2 cellular contexts compared by ENCODE assay signal in the genomic region with DNA sequence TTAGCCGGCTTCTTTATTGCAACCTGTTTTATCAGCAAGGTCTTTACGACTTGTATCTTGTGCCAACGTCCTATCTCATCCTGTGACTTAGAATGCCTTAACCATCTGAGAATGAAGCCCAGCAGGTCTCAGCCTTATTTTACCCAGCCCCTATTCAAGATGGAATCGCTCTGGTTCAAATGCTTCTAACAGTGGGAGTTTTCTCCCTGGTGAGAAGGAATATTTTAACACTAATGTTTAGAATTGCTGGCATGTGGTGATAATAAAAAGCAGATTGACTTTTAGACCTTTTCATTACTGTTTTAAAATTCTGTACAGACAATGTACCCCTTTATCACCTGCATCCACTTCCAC.
TF ChIP-seq lines count a peak whose summit lies in the region.

No MANE protein-coding gene starts in this region.

TF ChIP-seq in SK-N-SH, 30 proteins besides CTCF, POLR2A, EP300 and RAD21 (continued from another document):
- TF ChIP-seq, protein P1, sequence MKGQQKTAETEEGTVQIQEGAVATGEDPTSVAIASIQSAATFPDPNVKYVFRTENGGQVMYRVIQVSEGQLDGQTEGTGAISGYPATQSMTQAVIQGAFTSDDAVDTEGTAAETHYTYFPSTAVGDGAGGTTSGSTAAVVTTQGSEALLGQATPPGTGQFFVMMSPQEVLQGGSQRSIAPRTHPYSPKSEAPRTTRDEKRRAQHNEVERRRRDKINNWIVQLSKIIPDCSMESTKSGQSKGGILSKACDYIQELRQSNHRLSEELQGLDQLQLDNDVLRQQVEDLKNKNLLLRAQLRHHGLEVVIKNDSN (IDR thresholded peaks at IDR 0.05; ENCODE audit: borderline replicate concordance, low read depth), result no peak
- TF ChIP-seq FOXM1 (IDR thresholded peaks at IDR 0.05; ENCODE audit: low read depth) (no peak), CHD2 (IDR thresholded peaks at IDR 0.05; ENCODE audit: low read length, partially characterized antibody) (no peak), NRF1 (IDR thresholded peaks at IDR 0.05; ENCODE audit: low read depth, low read length) (no peak), TAF1 (IDR thresholded peaks at IDR 0.05; ENCODE audit: borderline replicate concordance, low read depth, low read length) (no peak), SMC3 (IDR thresholded peaks at IDR 0.05; ENCODE audit: low read depth, low read length) (no peak), JUND (IDR thresholded peaks at IDR 0.05) (no peak)
- TF ChIP-seq, protein P2, sequence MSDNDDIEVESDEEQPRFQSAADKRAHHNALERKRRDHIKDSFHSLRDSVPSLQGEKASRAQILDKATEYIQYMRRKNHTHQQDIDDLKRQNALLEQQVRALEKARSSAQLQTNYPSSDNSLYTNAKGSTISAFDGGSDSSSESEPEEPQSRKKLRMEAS (IDR thresholded peaks at IDR 0.05; ENCODE audit: low read depth), result no peak
- TF ChIP-seq, protein P3, sequence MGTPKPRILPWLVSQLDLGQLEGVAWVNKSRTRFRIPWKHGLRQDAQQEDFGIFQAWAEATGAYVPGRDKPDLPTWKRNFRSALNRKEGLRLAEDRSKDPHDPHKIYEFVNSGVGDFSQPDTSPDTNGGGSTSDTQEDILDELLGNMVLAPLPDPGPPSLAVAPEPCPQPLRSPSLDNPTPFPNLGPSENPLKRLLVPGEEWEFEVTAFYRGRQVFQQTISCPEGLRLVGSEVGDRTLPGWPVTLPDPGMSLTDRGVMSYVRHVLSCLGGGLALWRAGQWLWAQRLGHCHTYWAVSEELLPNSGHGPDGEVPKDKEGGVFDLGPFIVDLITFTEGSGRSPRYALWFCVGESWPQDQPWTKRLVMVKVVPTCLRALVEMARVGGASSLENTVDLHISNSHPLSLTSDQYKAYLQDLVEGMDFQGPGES (IDR thresholded peaks at IDR 0.05; ENCODE audit: low read depth, low read length), result no peak
- TF ChIP-seq, protein P4, sequence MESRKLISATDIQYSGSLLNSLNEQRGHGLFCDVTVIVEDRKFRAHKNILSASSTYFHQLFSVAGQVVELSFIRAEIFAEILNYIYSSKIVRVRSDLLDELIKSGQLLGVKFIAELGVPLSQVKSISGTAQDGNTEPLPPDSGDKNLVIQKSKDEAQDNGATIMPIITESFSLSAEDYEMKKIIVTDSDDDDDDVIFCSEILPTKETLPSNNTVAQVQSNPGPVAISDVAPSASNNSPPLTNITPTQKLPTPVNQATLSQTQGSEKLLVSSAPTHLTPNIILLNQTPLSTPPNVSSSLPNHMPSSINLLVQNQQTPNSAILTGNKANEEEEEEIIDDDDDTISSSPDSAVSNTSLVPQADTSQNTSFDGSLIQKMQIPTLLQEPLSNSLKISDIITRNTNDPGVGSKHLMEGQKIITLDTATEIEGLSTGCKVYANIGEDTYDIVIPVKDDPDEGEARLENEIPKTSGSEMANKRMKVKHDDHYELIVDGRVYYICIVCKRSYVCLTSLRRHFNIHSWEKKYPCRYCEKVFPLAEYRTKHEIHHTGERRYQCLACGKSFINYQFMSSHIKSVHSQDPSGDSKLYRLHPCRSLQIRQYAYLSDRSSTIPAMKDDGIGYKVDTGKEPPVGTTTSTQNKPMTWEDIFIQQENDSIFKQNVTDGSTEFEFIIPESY (IDR thresholded peaks at IDR 0.05; ENCODE audit: borderline replicate concordance, low read depth), result no peak
- TF ChIP-seq, protein P5, sequence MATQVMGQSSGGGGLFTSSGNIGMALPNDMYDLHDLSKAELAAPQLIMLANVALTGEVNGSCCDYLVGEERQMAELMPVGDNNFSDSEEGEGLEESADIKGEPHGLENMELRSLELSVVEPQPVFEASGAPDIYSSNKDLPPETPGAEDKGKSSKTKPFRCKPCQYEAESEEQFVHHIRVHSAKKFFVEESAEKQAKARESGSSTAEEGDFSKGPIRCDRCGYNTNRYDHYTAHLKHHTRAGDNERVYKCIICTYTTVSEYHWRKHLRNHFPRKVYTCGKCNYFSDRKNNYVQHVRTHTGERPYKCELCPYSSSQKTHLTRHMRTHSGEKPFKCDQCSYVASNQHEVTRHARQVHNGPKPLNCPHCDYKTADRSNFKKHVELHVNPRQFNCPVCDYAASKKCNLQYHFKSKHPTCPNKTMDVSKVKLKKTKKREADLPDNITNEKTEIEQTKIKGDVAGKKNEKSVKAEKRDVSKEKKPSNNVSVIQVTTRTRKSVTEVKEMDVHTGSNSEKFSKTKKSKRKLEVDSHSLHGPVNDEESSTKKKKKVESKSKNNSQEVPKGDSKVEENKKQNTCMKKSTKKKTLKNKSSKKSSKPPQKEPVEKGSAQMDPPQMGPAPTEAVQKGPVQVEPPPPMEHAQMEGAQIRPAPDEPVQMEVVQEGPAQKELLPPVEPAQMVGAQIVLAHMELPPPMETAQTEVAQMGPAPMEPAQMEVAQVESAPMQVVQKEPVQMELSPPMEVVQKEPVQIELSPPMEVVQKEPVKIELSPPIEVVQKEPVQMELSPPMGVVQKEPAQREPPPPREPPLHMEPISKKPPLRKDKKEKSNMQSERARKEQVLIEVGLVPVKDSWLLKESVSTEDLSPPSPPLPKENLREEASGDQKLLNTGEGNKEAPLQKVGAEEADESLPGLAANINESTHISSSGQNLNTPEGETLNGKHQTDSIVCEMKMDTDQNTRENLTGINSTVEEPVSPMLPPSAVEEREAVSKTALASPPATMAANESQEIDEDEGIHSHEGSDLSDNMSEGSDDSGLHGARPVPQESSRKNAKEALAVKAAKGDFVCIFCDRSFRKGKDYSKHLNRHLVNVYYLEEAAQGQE (IDR thresholded peaks at IDR 0.05; ENCODE audit: low read depth, low read length), result no peak

TF ChIP-seq in SK-N-SH treated with all-trans-retinoic acid at 6 μM for 48 hours, 23 proteins besides CTCF, POLR2A, EP300 and RAD21 (continued from another document):
- TF ChIP-seq, protein P6, sequence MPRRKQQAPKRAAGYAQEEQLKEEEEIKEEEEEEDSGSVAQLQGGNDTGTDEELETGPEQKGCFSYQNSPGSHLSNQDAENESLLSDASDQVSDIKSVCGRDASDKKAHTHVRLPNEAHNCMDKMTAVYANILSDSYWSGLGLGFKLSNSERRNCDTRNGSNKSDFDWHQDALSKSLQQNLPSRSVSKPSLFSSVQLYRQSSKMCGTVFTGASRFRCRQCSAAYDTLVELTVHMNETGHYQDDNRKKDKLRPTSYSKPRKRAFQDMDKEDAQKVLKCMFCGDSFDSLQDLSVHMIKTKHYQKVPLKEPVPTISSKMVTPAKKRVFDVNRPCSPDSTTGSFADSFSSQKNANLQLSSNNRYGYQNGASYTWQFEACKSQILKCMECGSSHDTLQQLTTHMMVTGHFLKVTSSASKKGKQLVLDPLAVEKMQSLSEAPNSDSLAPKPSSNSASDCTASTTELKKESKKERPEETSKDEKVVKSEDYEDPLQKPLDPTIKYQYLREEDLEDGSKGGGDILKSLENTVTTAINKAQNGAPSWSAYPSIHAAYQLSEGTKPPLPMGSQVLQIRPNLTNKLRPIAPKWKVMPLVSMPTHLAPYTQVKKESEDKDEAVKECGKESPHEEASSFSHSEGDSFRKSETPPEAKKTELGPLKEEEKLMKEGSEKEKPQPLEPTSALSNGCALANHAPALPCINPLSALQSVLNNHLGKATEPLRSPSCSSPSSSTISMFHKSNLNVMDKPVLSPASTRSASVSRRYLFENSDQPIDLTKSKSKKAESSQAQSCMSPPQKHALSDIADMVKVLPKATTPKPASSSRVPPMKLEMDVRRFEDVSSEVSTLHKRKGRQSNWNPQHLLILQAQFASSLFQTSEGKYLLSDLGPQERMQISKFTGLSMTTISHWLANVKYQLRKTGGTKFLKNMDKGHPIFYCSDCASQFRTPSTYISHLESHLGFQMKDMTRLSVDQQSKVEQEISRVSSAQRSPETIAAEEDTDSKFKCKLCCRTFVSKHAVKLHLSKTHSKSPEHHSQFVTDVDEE (CRISPR knock-in tag; IDR thresholded peaks at IDR 0.05), result no peak
- TF ChIP-seq TCF4 (CRISPR knock-in tag; IDR thresholded peaks at IDR 0.05; ENCODE audit: borderline replicate concordance), result no peak
- TF ChIP-seq, protein P7, sequence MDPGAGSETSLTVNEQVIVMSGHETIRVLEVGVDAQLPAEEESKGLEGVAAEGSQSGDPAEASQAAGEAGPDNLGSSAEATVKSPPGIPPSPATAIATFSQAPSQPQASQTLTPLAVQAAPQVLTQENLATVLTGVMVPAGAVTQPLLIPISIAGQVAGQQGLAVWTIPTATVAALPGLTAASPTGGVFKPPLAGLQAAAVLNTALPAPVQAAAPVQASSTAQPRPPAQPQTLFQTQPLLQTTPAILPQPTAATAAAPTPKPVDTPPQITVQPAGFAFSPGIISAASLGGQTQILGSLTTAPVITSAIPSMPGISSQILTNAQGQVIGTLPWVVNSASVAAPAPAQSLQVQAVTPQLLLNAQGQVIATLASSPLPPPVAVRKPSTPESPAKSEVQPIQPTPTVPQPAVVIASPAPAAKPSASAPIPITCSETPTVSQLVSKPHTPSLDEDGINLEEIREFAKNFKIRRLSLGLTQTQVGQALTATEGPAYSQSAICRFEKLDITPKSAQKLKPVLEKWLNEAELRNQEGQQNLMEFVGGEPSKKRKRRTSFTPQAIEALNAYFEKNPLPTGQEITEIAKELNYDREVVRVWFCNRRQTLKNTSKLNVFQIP (CRISPR knock-in tag; IDR thresholded peaks at IDR 0.05; ENCODE audit: borderline replicate concordance, low read depth), result no peak
- no peak for TF ChIP-seq CSDC2 (CRISPR knock-in tag; IDR thresholded peaks at IDR 0.05)
- TF ChIP-seq, protein P8, sequence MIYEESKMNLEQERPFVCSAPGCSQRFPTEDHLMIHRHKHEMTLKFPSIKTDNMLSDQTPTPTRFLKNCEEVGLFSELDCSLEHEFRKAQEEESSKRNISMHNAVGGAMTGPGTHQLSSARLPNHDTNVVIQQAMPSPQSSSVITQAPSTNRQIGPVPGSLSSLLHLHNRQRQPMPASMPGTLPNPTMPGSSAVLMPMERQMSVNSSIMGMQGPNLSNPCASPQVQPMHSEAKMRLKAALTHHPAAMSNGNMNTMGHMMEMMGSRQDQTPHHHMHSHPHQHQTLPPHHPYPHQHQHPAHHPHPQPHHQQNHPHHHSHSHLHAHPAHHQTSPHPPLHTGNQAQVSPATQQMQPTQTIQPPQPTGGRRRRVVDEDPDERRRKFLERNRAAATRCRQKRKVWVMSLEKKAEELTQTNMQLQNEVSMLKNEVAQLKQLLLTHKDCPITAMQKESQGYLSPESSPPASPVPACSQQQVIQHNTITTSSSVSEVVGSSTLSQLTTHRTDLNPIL (CRISPR knock-in tag; IDR thresholded peaks at IDR 0.05; ENCODE audit: low read depth), result no peak
- no peak for TF ChIP-seq ESRRG (CRISPR knock-in tag; IDR thresholded peaks at IDR 0.05)
- TF ChIP-seq ZFP3 (CRISPR knock-in tag; IDR thresholded peaks at IDR 0.05), result no peak
- TF ChIP-seq TOX (CRISPR knock-in tag; IDR thresholded peaks at IDR 0.05; ENCODE audit: borderline replicate concordance), result no peak
- no peak for TF ChIP-seq ZNF70 (CRISPR knock-in tag; IDR thresholded peaks at IDR 0.05)
- no peak for TF ChIP-seq ZNF8 (CRISPR knock-in tag; IDR thresholded peaks at IDR 0.05)
- no peak for TF ChIP-seq SNAI2 (CRISPR knock-in tag; IDR thresholded peaks at IDR 0.05)
